19 cellular contexts compared by ENCODE assay signal in genomic region chr1:159652506-159652905, GRCh38.
A peak's percentile ranks its signal among the peaks of the same experiment; 100 is the strongest.
DNase-seq lines count a peak whose midpoint lies in the region; ATAC-seq and TF ChIP-seq lines count a peak whose summit lies in the region.
"Had no signal": no experiment of that assay in that cellular context is flagged by ENCODE, and none has a peak within 500 bp of the region (broad histone marks: within the 10 kb centered on the region; RNA-seq: fewer than 3 reads in every experiment).

No MANE protein-coding gene starts in this region.

- H3K4me1 ChIP-seq in GM23338 (ENCODE audit: insufficient read depth) (peaks cover 10% of the 10 kb centered on the region), osteoblast (ENCODE audit: insufficient read depth, low read length) (peaks cover 4% of the 10 kb centered on the region)

- no peak for TF ChIP-seq CTCF in AG10803 (conservative IDR thresholded peaks at IDR 0.05; ENCODE audit: low read length)
- TF ChIP-seq CTCF in GM23338 (conservative IDR thresholded peaks at IDR 0.05; ENCODE audit: low read depth in 2 of 2): no peak
- TF ChIP-seq CTCF in cardiac fibroblast (IDR thresholded peaks at IDR 0.05; ENCODE audit: low read depth, low read length): no peak
- no peak for TF ChIP-seq CTCF in osteoblast (IDR thresholded peaks at IDR 0.05; ENCODE audit: extremely low read depth, low read depth, low read length)

- no peaks in the 10 kb centered on the region for H3K9me2 ChIP-seq in GM23338 (ENCODE audit: insufficient read depth)

- H3K4me3 ChIP-seq in AG10803 (ENCODE audit: low read length) (no peak overlapping the region), GM23338 (no peak overlapping the region), cardiac fibroblast (replicated peaks in 1 of 2; ENCODE audit: low read depth in 2 of 2, low read length in 2 of 2) (no peak overlapping the region), osteoblast (ENCODE audit: insufficient read depth, low read length) (no peak overlapping the region)
- H3K4me3 ChIP-seq: PC-9 had no signal

- peak overlapping the region; percentile 70; the same call in 1 of the 2 replicates for H2AFZ ChIP-seq in GM23338
- H2AFZ ChIP-seq in osteoblast (ENCODE audit: low read length): peak overlapping the region; percentile 58
- H2AFZ ChIP-seq: PC-9 had no signal

- H3K4me3 Mint-ChIP-seq in GM23338: no peak overlapping the region
- H3K4me3 Mint-ChIP-seq: CD4-positive, alpha-beta memory T cell had no signal

- H3K36me3 ChIP-seq in GM23338 (ENCODE audit: insufficient read depth) (no peaks in the 10 kb centered on the region), osteoblast (ENCODE audit: insufficient read depth, low read length) (no peaks in the 10 kb centered on the region)

- H3F3A ChIP-seq in GM23338 (replicated peaks; ENCODE audit: low read depth): no peaks in the 10 kb centered on the region

- H3K27me3 Mint-ChIP-seq in GM23338 (ENCODE audit: insufficient read depth, low read depth, poor library complexity): no peaks in the 10 kb centered on the region

- H3K36me3 Mint-ChIP-seq in GM23338 (ENCODE audit: low read depth): no peaks in the 10 kb centered on the region
- H3K36me3 Mint-ChIP-seq: CD4-positive, alpha-beta memory T cell had no signal

- H3K27ac ChIP-seq in GM23338 (ENCODE audit: low read depth): no peak overlapping the region
- H3K27ac ChIP-seq in osteoblast (ENCODE audit: low read depth, low read length): peak overlapping the region; percentile 64
- H3K27ac ChIP-seq: PC-9, RWPE1 had no signal

- H3K9me3 ChIP-seq in osteoblast (ENCODE audit: low read depth, low read length): no peaks in the 10 kb centered on the region

- peaks cover 10% of the 10 kb centered on the region; the same call in 2 of the 3 replicates for H3K4me1 Mint-ChIP-seq in GM23338
- H3K4me1 Mint-ChIP-seq: CD4-positive, alpha-beta memory T cell had no signal

- H3K27ac Mint-ChIP-seq in GM23338: no peak overlapping the region
- H3K27ac Mint-ChIP-seq: CD4-positive, alpha-beta memory T cell had no signal

- H3K27me3 ChIP-seq in GM23338 (ENCODE audit: insufficient read depth): no peaks in the 10 kb centered on the region
- H3K27me3 ChIP-seq in osteoblast (ENCODE audit: insufficient read depth, low read length): no peaks in the 10 kb centered on the region

- DNase-seq in AG10803 (ENCODE audit: low read depth): peak; percentile 67
- no peak for DNase-seq in GM23338 (ENCODE audit: low spot score)
- DNase-seq in cardiac fibroblast (ENCODE audit: low read depth in 2 of 2): peak; percentile 12 to 55
- DNase-seq in osteoblast (ENCODE audit: insufficient read length, low spot score, missing footprints): no peak
- DNase-seq in H4 (ENCODE audit: low spot score): no peak
- no peak for DNase-seq in NCI-H1417 treated with DMSO at 0.1 percent for 48 hours (lab: John Stamatoyannopoulos, UW)
- DNase-seq: ACHN; Calu3; CD4-positive, alpha-beta memory T cell; DMS53; GOT3; KBM-7; NCI-H187 treated with DMSO at 0.1 percent for 48 hours; NCI-H2227 treated with DMSO at 0.1 percent for 48 hours; NCI-H526; PC-9; SIG-M5 had no signal

- H3K4me2 ChIP-seq in GM23338 (no peak overlapping the region), osteoblast (ENCODE audit: insufficient read depth, low read length) (peak overlapping the region; percentile 8)
- H3K4me2 ChIP-seq: PC-9 had no signal

- H3K9me3 Mint-ChIP-seq in GM23338: no peaks in the 10 kb centered on the region
- H3K9me3 Mint-ChIP-seq: CD4-positive, alpha-beta memory T cell had no signal

- H4K20me1 ChIP-seq in GM23338 (replicated peaks; ENCODE audit: insufficient read depth) (no peaks in the 10 kb centered on the region), osteoblast (ENCODE audit: insufficient read depth, low read length) (no peaks in the 10 kb centered on the region)

- no peak for ATAC-seq in GM23338
- ATAC-seq in GM21367 (IDR thresholded peaks at IDR 0.05; ENCODE audit: unreplicated experiment): no peak

- no peaks in the 10 kb centered on the region for H3K79me2 ChIP-seq in GM23338 (replicated peaks; ENCODE audit: insufficient read depth)
- H3K79me2 ChIP-seq in osteoblast (ENCODE audit: insufficient read depth, low read length): no peaks in the 10 kb centered on the region

TF ChIP-seq in GM23338, 12 proteins besides CTCF, POLR2A, EP300 and RAD21 (continues in another document):
- no peak for TF ChIP-seq EZH2 (IDR thresholded peaks at IDR 0.05; ENCODE audit: low read depth, unreplicated experiment)
- TF ChIP-seq, protein P1, sequence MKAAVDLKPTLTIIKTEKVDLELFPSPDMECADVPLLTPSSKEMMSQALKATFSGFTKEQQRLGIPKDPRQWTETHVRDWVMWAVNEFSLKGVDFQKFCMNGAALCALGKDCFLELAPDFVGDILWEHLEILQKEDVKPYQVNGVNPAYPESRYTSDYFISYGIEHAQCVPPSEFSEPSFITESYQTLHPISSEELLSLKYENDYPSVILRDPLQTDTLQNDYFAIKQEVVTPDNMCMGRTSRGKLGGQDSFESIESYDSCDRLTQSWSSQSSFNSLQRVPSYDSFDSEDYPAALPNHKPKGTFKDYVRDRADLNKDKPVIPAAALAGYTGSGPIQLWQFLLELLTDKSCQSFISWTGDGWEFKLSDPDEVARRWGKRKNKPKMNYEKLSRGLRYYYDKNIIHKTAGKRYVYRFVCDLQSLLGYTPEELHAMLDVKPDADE (IDR thresholded peaks at IDR 0.05): no peak
- no peak for TF ChIP-seq NANOG (IDR thresholded peaks at IDR 0.05; ENCODE audit: borderline replicate concordance)
- TF ChIP-seq CREB1 (CRISPR knock-in tag; IDR thresholded peaks at IDR 0.05; ENCODE audit: low read depth): no peak
- no peak for TF ChIP-seq STAT1 (IDR thresholded peaks at IDR 0.05; ENCODE audit: unreplicated experiment)
- no peak for TF ChIP-seq JUNB (IDR thresholded peaks at IDR 0.05; ENCODE audit: unreplicated experiment)
- TF ChIP-seq, protein P2, sequence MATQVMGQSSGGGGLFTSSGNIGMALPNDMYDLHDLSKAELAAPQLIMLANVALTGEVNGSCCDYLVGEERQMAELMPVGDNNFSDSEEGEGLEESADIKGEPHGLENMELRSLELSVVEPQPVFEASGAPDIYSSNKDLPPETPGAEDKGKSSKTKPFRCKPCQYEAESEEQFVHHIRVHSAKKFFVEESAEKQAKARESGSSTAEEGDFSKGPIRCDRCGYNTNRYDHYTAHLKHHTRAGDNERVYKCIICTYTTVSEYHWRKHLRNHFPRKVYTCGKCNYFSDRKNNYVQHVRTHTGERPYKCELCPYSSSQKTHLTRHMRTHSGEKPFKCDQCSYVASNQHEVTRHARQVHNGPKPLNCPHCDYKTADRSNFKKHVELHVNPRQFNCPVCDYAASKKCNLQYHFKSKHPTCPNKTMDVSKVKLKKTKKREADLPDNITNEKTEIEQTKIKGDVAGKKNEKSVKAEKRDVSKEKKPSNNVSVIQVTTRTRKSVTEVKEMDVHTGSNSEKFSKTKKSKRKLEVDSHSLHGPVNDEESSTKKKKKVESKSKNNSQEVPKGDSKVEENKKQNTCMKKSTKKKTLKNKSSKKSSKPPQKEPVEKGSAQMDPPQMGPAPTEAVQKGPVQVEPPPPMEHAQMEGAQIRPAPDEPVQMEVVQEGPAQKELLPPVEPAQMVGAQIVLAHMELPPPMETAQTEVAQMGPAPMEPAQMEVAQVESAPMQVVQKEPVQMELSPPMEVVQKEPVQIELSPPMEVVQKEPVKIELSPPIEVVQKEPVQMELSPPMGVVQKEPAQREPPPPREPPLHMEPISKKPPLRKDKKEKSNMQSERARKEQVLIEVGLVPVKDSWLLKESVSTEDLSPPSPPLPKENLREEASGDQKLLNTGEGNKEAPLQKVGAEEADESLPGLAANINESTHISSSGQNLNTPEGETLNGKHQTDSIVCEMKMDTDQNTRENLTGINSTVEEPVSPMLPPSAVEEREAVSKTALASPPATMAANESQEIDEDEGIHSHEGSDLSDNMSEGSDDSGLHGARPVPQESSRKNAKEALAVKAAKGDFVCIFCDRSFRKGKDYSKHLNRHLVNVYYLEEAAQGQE (IDR thresholded peaks at IDR 0.05; ENCODE audit: unreplicated experiment): no peak
- TF ChIP-seq ZNF331 (CRISPR knock-in tag; IDR thresholded peaks at IDR 0.05; ENCODE audit: low read depth): no peak

Comparison
In these comparisons a context has a peak if more than half of its experiments do, and no peak if none do; other contexts are left out.
1. DNase-seq: peak in AG10803 (single experiment) and cardiac fibroblast (2 of 2); none in GM23338 (single experiment), osteoblast (single experiment), H4 (single experiment) and NCI-H1417 treated with DMSO at 0.1 percent for 48 hours (single experiment).